In genomic region chr1:229380514-229381160, GRCh38 we compare ENCODE assay signal across 14 cellular contexts. TPM values are rescaled to one million over a fixed set of nuclear protein-coding genes. Genes with fewer than 3 reads are reported as not detected.
DNase-seq lines count a peak whose midpoint lies in the region; ATAC-seq, FAIRE-seq and TF ChIP-seq lines count a peak whose summit lies in the region.
"Had no signal": no experiment of that assay in that cellular context is flagged by ENCODE, and none has a peak within 500 bp of the region (broad histone marks: within the 10 kb centered on the region; RNA-seq: fewer than 3 reads in every experiment).

No MANE protein-coding gene starts in this region.

- DNase-seq in D341Med (ENCODE audit: low spot score) (peak; percentile 45), NCI-H2081 treated with DMSO at 0.1 percent for 48 hours (lab: John Stamatoyannopoulos, UW) (peak; percentile 97), H1 (ENCODE audit: low read depth in 1 of 2, low spot score in 2 of 2) (peak in 1 of 2 experiments; percentile 52), prostate gland (ENCODE audit: low spot score) (no peak), left ventricle myocardium inferior (no peak)
- DNase-seq in NK-92 treated with Interleukin-12 subunit alpha and Interleukin-12 subunit beta, amount 100 ng/mL, for 24 hours (lab: John Stamatoyannopoulos, UW): no peak
- DNase-seq: activated B cell treated with CpG ODN at 0.5 μM for 24 hours, brain microvascular endothelial cell, left lung, T-cell had no signal

- no peak overlapping the region for H3K14ac ChIP-seq in H1 (ENCODE audit: insufficient read length)

- no peak overlapping the region for H4K91ac ChIP-seq in H1 (replicated peaks; ENCODE audit: insufficient read length, low read length)

- 0 out of 8 replicates have a peak overlapping the region, but pooled peaks of 2 of the 4 experiments have one; percentile 5 to 6 for H3K4me3 ChIP-seq in H1 (ENCODE audit: extremely low read depth in 1 of 4, insufficient read depth in 2 of 4, low read depth in 3 of 4, low read length in 4 of 4)
- H3K4me3 ChIP-seq in prostate gland: no peak overlapping the region
- no peak overlapping the region for H3K4me3 ChIP-seq in left ventricle myocardium inferior
- H3K4me3 ChIP-seq: left lung had no signal

- H4K20me1 ChIP-seq in H1 (replicated peaks in 1 of 2; ENCODE audit: control insufficient read depth in 1 of 2, insufficient read depth in 2 of 2, low read length in 2 of 2): no peaks in the 10 kb centered on the region

- no peaks in the 10 kb centered on the region for H3K79me1 ChIP-seq in H1 (ENCODE audit: low read depth, low read length)

- 0 out of 2 replicates have a peak overlapping the region, but pooled peaks have one; percentile 28 for H4K8ac ChIP-seq in H1 (ENCODE audit: extremely low read depth, insufficient read depth, low read length)

- CTCF ChIA-PET in H1 (lab: Charles Lee; ENCODE audit: partially characterized antibody): interaction anchor here (0.6 to 2.7 kb wide), 5 partner anchors 10 to 573 kb away, joined by 3 to 12 read pairs (median 3); no protein-coding TSS in a partner anchor

- H3K27me3 ChIP-seq in H1 (replicated peaks in 1 of 4; ENCODE audit: control insufficient read depth in 3 of 4, extremely low read depth in 1 of 4, insufficient read depth in 3 of 4, low read length in 3 of 4) (peaks cover 0 to 2% (median under 1%) of the 10 kb centered on the region in 4 experiments; a peak in 2 of 7 replicates), prostate gland (replicated peaks; ENCODE audit: insufficient read depth) (no peaks in the 10 kb centered on the region), left ventricle myocardium inferior (ENCODE audit: low read depth) (peaks cover 32% of the 10 kb centered on the region)
- H3K27me3 ChIP-seq: brain microvascular endothelial cell had no signal

- H3K36me3 ChIP-seq in H1 (ENCODE audit: control insufficient read depth in 2 of 4, insufficient read depth in 4 of 4, low read length in 3 of 4) (no peaks in the 10 kb centered on the region), prostate gland (no peaks in the 10 kb centered on the region), left ventricle myocardium inferior (no peaks in the 10 kb centered on the region)
- H3K36me3 ChIP-seq: brain microvascular endothelial cell, left lung had no signal

- H3K4me1 ChIP-seq in H1 (replicated peaks in 1 of 4; ENCODE audit: control insufficient read depth in 3 of 4, insufficient read depth in 4 of 4, low read length in 3 of 4) (peaks cover 17 to 30% (median 20%) of the 10 kb centered on the region in 4 experiments), prostate gland (replicated peaks) (no peaks in the 10 kb centered on the region), left ventricle myocardium inferior (no peaks in the 10 kb centered on the region)
- H3K4me1 ChIP-seq: left lung had no signal

- no peak for TF ChIP-seq RAD21 in H1 (IDR thresholded peaks at IDR 0.05 in 1 of 2, conservative IDR thresholded peaks at IDR 0.05 in 1 of 2; ENCODE audit: low read depth in 2 of 2, low read length in 2 of 2)

- H3K18ac ChIP-seq in H1 (ENCODE audit: extremely low read depth, low read length): peak overlapping the region; percentile 40; the same call in 1 of the 2 replicates

- ATAC-seq in GM19452 (IDR thresholded peaks at IDR 0.05; ENCODE audit: unreplicated experiment) (peak; percentile 33), GM21381 (IDR thresholded peaks at IDR 0.05; ENCODE audit: unreplicated experiment) (no peak)
- ATAC-seq: left lung, T-cell had no signal

- H2BK20ac ChIP-seq in H1 (ENCODE audit: low read length): peak overlapping the region; percentile 89

- H3K23ac ChIP-seq in H1 (ENCODE audit: insufficient read length): no peak overlapping the region

- no peak overlapping the region for H2AFZ ChIP-seq in H1 (ENCODE audit: low read length)

- no peak overlapping the region for H2BK120ac ChIP-seq in H1 (replicated peaks; ENCODE audit: low read depth, low read length)

- peak overlapping the region; percentile 20; the same call in 1 of the 2 replicates for H2BK12ac ChIP-seq in H1 (ENCODE audit: low read depth, low read length)

- H3K23me2 ChIP-seq in H1 (ENCODE audit: low read depth, low read length): no peaks in the 10 kb centered on the region

- no peak overlapping the region for H2BK15ac ChIP-seq in H1 (ENCODE audit: low read length)

- no peaks in the 10 kb centered on the region for H3K9me3 ChIP-seq in H1 (ENCODE audit: insufficient read depth in 2 of 2, low read depth in 1 of 2, low read length in 1 of 2)
- H3K9me3 ChIP-seq in prostate gland: no peaks in the 10 kb centered on the region
- H3K9me3 ChIP-seq in left ventricle myocardium inferior (replicated peaks): no peaks in the 10 kb centered on the region
- H3K9me3 ChIP-seq: left lung had no signal

- WGBS in H1 (ENCODE audit: extremely low coverage in 1 of 2, insufficient coverage in 1 of 2, insufficient read length in 1 of 2, insufficient replicate concordance in 2 of 2, low coverage in 1 of 2, low lambda C conversion rate in 2 of 2, missing lambda C conversion rate in 1 of 2), 2 experiments: 65% methylated on average over 14 of the region's 14 CpGs; no CpG with 5 or more reads in 1 of the 2 experiments
- 63% methylated on average over 14 of the region's 14 CpGs for WGBS in prostate gland

- intact Hi-C loops in prostate gland (cut with DNase I) (no loop called here), left ventricle myocardium inferior (cut with micrococcal nuclease) (no loop called here)

- H3K27ac ChIP-seq in H1 (ENCODE audit: low read depth, low read length): no peak overlapping the region
- no peak overlapping the region for H3K27ac ChIP-seq in prostate gland
- H3K27ac ChIP-seq in left ventricle myocardium inferior (replicated peaks): no peak overlapping the region
- H3K27ac ChIP-seq: brain microvascular endothelial cell, left lung, RWPE1 had no signal

- H3K79me2 ChIP-seq in H1 (ENCODE audit: control insufficient read depth in 1 of 2, insufficient read depth in 2 of 2, low read length in 2 of 2): no peaks in the 10 kb centered on the region

- no peak overlapping the region for H3K56ac ChIP-seq in H1 (replicated peaks; ENCODE audit: insufficient read length, low read depth, low read length)

- no peak overlapping the region for H3K9ac ChIP-seq in H1 (replicated peaks in 1 of 4; ENCODE audit: extremely low read depth in 1 of 4, low read depth in 3 of 4, low read length in 3 of 4)

- no peak for TF ChIP-seq EP300 in H1 (IDR thresholded peaks at IDR 0.05; ENCODE audit: borderline replicate concordance in 1 of 2, low read depth in 2 of 2, low read length in 2 of 2)

- POLR2A ChIA-PET in H1 (lab: Charles Lee; ENCODE audit: partially characterized antibody): interaction anchor here (1.1 to 2.0 kb wide), 3 partner anchors 14 to 30 kb away, joined by 3 to 5 read pairs (median 4); no protein-coding TSS in a partner anchor

- no peak for FAIRE-seq in H1 (lab: Jason Lieb, UNC)

- TF ChIP-seq POLR2A in H1 (IDR thresholded peaks at IDR 0.05; ENCODE audit: control extremely low read depth in 1 of 2, low read depth in 2 of 2, low read length in 2 of 2) (no peak), prostate gland (IDR thresholded peaks at IDR 0.05) (no peak)

- no peak overlapping the region for H4K5ac ChIP-seq in H1 (ENCODE audit: insufficient read length, low read depth, low read length)

- no peak for TF ChIP-seq CTCF in H1 (IDR thresholded peaks at IDR 0.05; ENCODE audit: control extremely low read depth in 1 of 3, insufficient read depth in 1 of 3, low read depth in 1 of 3, low read length in 3 of 3)
- TF ChIP-seq CTCF in prostate gland (IDR thresholded peaks at IDR 0.05): no peak
- no peak for TF ChIP-seq CTCF in left ventricle myocardium inferior (IDR thresholded peaks at IDR 0.05; ENCODE audit: borderline replicate concordance)

- H2BK5ac ChIP-seq in H1 (ENCODE audit: low read depth, low read length): peak overlapping the region; percentile 76; the same call in 1 of the 2 replicates

- H3K4ac ChIP-seq in H1 (replicated peaks; ENCODE audit: insufficient read length, low read depth, low read length): no peak overlapping the region

- H3K4me2 ChIP-seq in H1 (ENCODE audit: insufficient read depth in 1 of 2, low read depth in 2 of 2, low read length in 2 of 2): peak overlapping the region; percentile 33 to 56; a peak in 3 of 4 replicates

- no peak overlapping the region for H2AK5ac ChIP-seq in H1 (ENCODE audit: low read depth, low read length)

TF ChIP-seq in H1, 55 proteins besides CTCF, POLR2A, EP300 and RAD21 (continues in another document):
- TF ChIP-seq SAP30 (IDR thresholded peaks at IDR 0.05; ENCODE audit: insufficient read depth, insufficient replicate concordance, low read length) (no peak), NANOG (IDR thresholded peaks at IDR 0.05; ENCODE audit: insufficient read depth, low read depth, low read length, poor library complexity, severe bottlenecking) (no peak), TAF1 (IDR thresholded peaks at IDR 0.05; ENCODE audit: low read depth, low read length) (no peak)

RNA-seq across cellular contexts. Expression of gene CCSAP, which starts 37.8 kb away (rescaled TPM):
- 16.5 and 17.2 TPM in 2 replicates for total RNA-seq in H1 (2021; fragmentation: NEBNext Ultra II Directional; extraction: Animal tissue kit (Norgen Biotek cat#: 25700))
- polyA plus RNA-seq in H1 (2011; rRNA removed): 2.4 and 3.5 TPM in 2 replicates
- polyA plus RNA-seq in H1 (2011; cell fraction: cytosol; rRNA removed): 4.1 TPM
- 2.0 TPM for polyA plus RNA-seq in H1 (2011; cell fraction: nucleus; rRNA removed)
- 3.4 to 7.0 TPM (median 4.6 TPM) in 4 replicates for polyA plus RNA-seq in H1 (2012, experiment 1 of 2)
- polyA plus RNA-seq in H1 (2012, experiment 2 of 2): 0.58 TPM
- 12.3 TPM for polyA plus RNA-seq in H1 (2013, experiment 1 of 2)
- 13.5 TPM for polyA plus RNA-seq in H1 (2013, experiment 2 of 2)
- 6.1 and 6.3 TPM in 2 replicates for polyA minus RNA-seq in H1 (2011; rRNA and poly(A)+ RNA removed)
- 6.4 TPM for polyA minus RNA-seq in H1 (2011; cell fraction: cytosol; rRNA and poly(A)+ RNA removed)
- 10.9 TPM for polyA minus RNA-seq in H1 (2011; cell fraction: nucleus; rRNA and poly(A)+ RNA removed)
- 1 to 10 TPM; 5.5 to 6.4 TPM for total RNA-seq in prostate gland
- 2.5 TPM for total RNA-seq in left ventricle myocardium inferior

RNA-seq across cellular contexts. Expression of gene ACTA1, which starts 53.3 kb away (rescaled TPM):
- 56.2 and 58.2 TPM in 2 replicates for total RNA-seq in H1 (2021; fragmentation: NEBNext Ultra II Directional; extraction: Animal tissue kit (Norgen Biotek cat#: 25700))
- 23.5 and 49.6 TPM in 2 replicates for polyA plus RNA-seq in H1 (2011; rRNA removed)
- polyA plus RNA-seq in H1 (2011; cell fraction: cytosol; rRNA removed): 29.2 TPM
- 34.0 TPM for polyA plus RNA-seq in H1 (2011; cell fraction: nucleus; rRNA removed)
- polyA plus RNA-seq in H1 (2012, experiment 1 of 2): 27.7 to 38.9 TPM (median 29.2 TPM) in 4 replicates
- polyA plus RNA-seq in H1 (2012, experiment 2 of 2): 32.8 TPM
- 60.4 TPM for polyA plus RNA-seq in H1 (2013, experiment 1 of 2)
- polyA plus RNA-seq in H1 (2013, experiment 2 of 2): 60.9 TPM
- polyA minus RNA-seq in H1 (2011; rRNA and poly(A)+ RNA removed): 9.3 and 14.8 TPM in 2 replicates
- 31.8 TPM for polyA minus RNA-seq in H1 (2011; cell fraction: cytosol; rRNA and poly(A)+ RNA removed)
- 13.7 TPM for polyA minus RNA-seq in H1 (2011; cell fraction: nucleus; rRNA and poly(A)+ RNA removed)
- total RNA-seq in prostate gland (10 to 100 TPM in 1 of 2 donors, 1 to 10 TPM in 1; 3.9 to 41.3 TPM), left ventricle myocardium inferior (7,565 TPM)
- total RNA-seq: B cell had no signal

Comparison
In these comparisons a context has a peak if more than half of its experiments do, and no peak if none do; other contexts are left out.
1. DNase-seq: peak in D341Med (single experiment) and NCI-H2081 treated with DMSO at 0.1 percent for 48 hours (single experiment); none in prostate gland (single experiment), left ventricle myocardium inferior (single experiment) and NK-92 treated with Interleukin-12 subunit alpha and Interleukin-12 subunit beta, amount 100 ng/mL, for 24 hours (single experiment).
2. RNA of gene ACTA1, which starts 53.3 kb away (total RNA-seq): 7,565 TPM in left ventricle myocardium inferior (single experiment); 56.2 to 58.2 TPM in H1 and 3.9 to 41.3 TPM in prostate gland; every median in the first group is over 100 times any median in the second.